21 cellular contexts compared by ENCODE assay signal in genomic region chr3:185397676-185398075, GRCh38. TPM values are rescaled to one million over a fixed set of nuclear protein-coding genes. Genes with fewer than 3 reads are reported as not detected.
A peak's percentile ranks its signal among the peaks of the same experiment; 100 is the strongest.
DNase-seq lines count a peak whose midpoint lies in the region; ATAC-seq and TF ChIP-seq lines count a peak whose summit lies in the region.
"Had no signal": no experiment of that assay in that cellular context is flagged by ENCODE, and none has a peak within 500 bp of the region (broad histone marks: within the 10 kb centered on the region; RNA-seq: fewer than 3 reads in every experiment).

No MANE protein-coding gene starts in this region.

- H3K27ac ChIP-seq in psoas muscle: peak overlapping the region; percentile 31
- H3K27ac ChIP-seq: BLaER1, neural progenitor cell, thyroid gland had no signal

- intact Hi-C loops in psoas muscle (cut with DNase I): no loop called here

- no peaks in the 10 kb centered on the region for H3K27me3 ChIP-seq in adipocyte (replicated peaks; ENCODE audit: control insufficient read depth, insufficient read depth, low read length)
- no peaks in the 10 kb centered on the region for H3K27me3 ChIP-seq in psoas muscle (ENCODE audit: insufficient read depth in 3 of 3, low read length in 2 of 3)
- H3K27me3 ChIP-seq: BLaER1, neural progenitor cell, thyroid gland had no signal

- DNase-seq in NCI-H2227 (lab: John Stamatoyannopoulos, UW; ENCODE audit: unreplicated experiment): peak; percentile 6
- DNase-seq in NCI-H2227 treated with DMSO at 0.1 percent for 48 hours (lab: John Stamatoyannopoulos, UW): no peak
- DNase-seq in adipocyte (ENCODE audit: low read depth): no peak
- peak; percentile 37 for DNase-seq in glutamatergic neuron
- peak in 1 of 2 donors; percentile 25 for DNase-seq in psoas muscle
- DNase-seq in activated T-cell treated with anti-CD3 and anti-CD28 coated beads for 4 hours: no peak
- DNase-seq in activated gamma-delta T cell treated with Interleukin-2 at 50 U/mL for 16 hours: no peak
- DNase-seq: 8988T; activated CD4-positive, alpha-beta T cell treated with anti-CD3 and anti-CD28 coated beads, Interleukin-2, amount 50 U/mL, for 1 hour; activated naive CD4-positive, alpha-beta T cell treated with anti-CD3 and anti-CD28 coated beads, Interleukin-2, amount 50 U/mL, for 16 hours; effector CD4-positive, alpha-beta T cell; KBM-7; mesendoderm; MV-4-11; NCI-H2081 treated with DMSO at 0.1 percent for 48 hours; NCI-H774; retina; thyroid gland had no signal

- H3K36me3 Mint-ChIP-seq in glutamatergic neuron (ENCODE audit: unreplicated experiment): no peaks in the 10 kb centered on the region
- H3K36me3 Mint-ChIP-seq: neural progenitor cell had no signal

- peak overlapping the region; percentile 75 for H3K4me3 Mint-ChIP-seq in glutamatergic neuron (ENCODE audit: unreplicated experiment)
- H3K4me3 Mint-ChIP-seq: neural progenitor cell had no signal

- H3K4me1 Mint-ChIP-seq in glutamatergic neuron (ENCODE audit: low read depth, unreplicated experiment): peaks cover 29% of the 10 kb centered on the region

- ATAC-seq in psoas muscle: peak; percentile 80 to 91 (median 85)
- no peak for ATAC-seq in HG02840 (IDR thresholded peaks at IDR 0.05; ENCODE audit: low FRiP score, unreplicated experiment)

- WGBS in psoas muscle, 3 donors: 29 to 54% (median 32%) methylated on average over 6 of the region's 6 CpGs

- peak overlapping the region; percentile 50 for H3K9ac ChIP-seq in adipocyte (ENCODE audit: low read length)
- H3K9ac ChIP-seq: BLaER1, neural progenitor cell had no signal

- H3K27me3 Mint-ChIP-seq in glutamatergic neuron (ENCODE audit: unreplicated experiment): no peaks in the 10 kb centered on the region

- H3K9me3 ChIP-seq in adipocyte (ENCODE audit: control insufficient read depth, low read length) (no peaks in the 10 kb centered on the region), psoas muscle (no peaks in the 10 kb centered on the region)
- H3K9me3 ChIP-seq: BLaER1, thyroid gland had no signal

- no peaks in the 10 kb centered on the region for H3K36me3 ChIP-seq in adipocyte (ENCODE audit: control insufficient read depth, insufficient read depth, low read length, severe bottlenecking)
- H3K36me3 ChIP-seq in psoas muscle (ENCODE audit: insufficient read depth in 1 of 2, low read depth in 1 of 2): no peaks in the 10 kb centered on the region
- H3K36me3 ChIP-seq: BLaER1, neural progenitor cell, thyroid gland had no signal

- TF ChIP-seq CTCF in glutamatergic neuron (IDR thresholded peaks at IDR 0.05; ENCODE audit: partially characterized antibody, unreplicated experiment) (no peak), psoas muscle (IDR thresholded peaks at IDR 0.05) (no peak)

- peaks cover 26% of the 10 kb centered on the region for H3K4me1 ChIP-seq in adipocyte (ENCODE audit: control insufficient read depth, insufficient read depth, low read length)
- peaks cover 8% of the 10 kb centered on the region for H3K4me1 ChIP-seq in psoas muscle
- H3K4me1 ChIP-seq: BLaER1, neural progenitor cell, thyroid gland had no signal

- no peak overlapping the region for H3K4me3 ChIP-seq in adipocyte (ENCODE audit: low read length)
- no peak overlapping the region for H3K4me3 ChIP-seq in psoas muscle
- H3K4me3 ChIP-seq: BLaER1, neural progenitor cell, thyroid gland had no signal

- H3K27ac Mint-ChIP-seq in glutamatergic neuron (ENCODE audit: unreplicated experiment): peak overlapping the region; percentile 95
- H3K27ac Mint-ChIP-seq: neural progenitor cell had no signal

- peaks cover 3% of the 10 kb centered on the region for H3K9me3 Mint-ChIP-seq in glutamatergic neuron (ENCODE audit: unreplicated experiment)
- H3K9me3 Mint-ChIP-seq: neural progenitor cell had no signal

RNA-seq across cellular contexts. Expression of gene MAP3K13, which starts 34.7 kb away (rescaled TPM):
- total RNA-seq in glutamatergic neuron (ENCODE audit: unreplicated experiment) (110 TPM), psoas muscle (1 to 10 TPM; 5.0 to 7.6 (median 6.9) TPM)
- 1 to 10 TPM; 2.6 to 4.3 (median 2.7) TPM for polyA plus RNA-seq in psoas muscle

Comparison
In these comparisons a context has a peak if more than half of its experiments do, and no peak if none do; other contexts are left out.
1. DNase-seq: peak in NCI-H2227 (single experiment) and glutamatergic neuron (single experiment); none in NCI-H2227 treated with DMSO at 0.1 percent for 48 hours (single experiment), adipocyte (single experiment), activated T-cell treated with anti-CD3 and anti-CD28 coated beads for 4 hours (single experiment) and activated gamma-delta T cell treated with Interleukin-2 at 50 U/mL for 16 hours (single experiment).
2. RNA of gene MAP3K13, which starts 34.7 kb away (total RNA-seq): 110 TPM in glutamatergic neuron (single experiment); 5.0 to 7.6 TPM in psoas muscle; every median in the first group is over 10 times any median in the second.